Comparison of ENCODE assay signal across 8 cellular contexts in genomic region chr4:113316879-113317278, GRCh38.
DNase-seq lines count a peak whose midpoint lies in the region; ATAC-seq, FAIRE-seq and TF ChIP-seq lines count a peak whose summit lies in the region.

No MANE protein-coding gene starts in this region.

- peaks cover 7% of the 10 kb centered on the region for H3K4me1 Mint-ChIP-seq in endothelial cell (ENCODE audit: unreplicated experiment)

- H3K9ac ChIP-seq in HepG2 (ENCODE audit: insufficient read depth, low read depth, low read length): no peak overlapping the region

- H3K36me3 ChIP-seq in HepG2 (replicated peaks in 1 of 2; ENCODE audit: control insufficient read depth in 1 of 2, insufficient read depth in 2 of 2, low read length in 2 of 2) (no peaks in the 10 kb centered on the region; a peak in 1 of 5 replicates), small intestine (ENCODE audit: control insufficient read depth in 2 of 2, insufficient read depth in 2 of 2, low read length in 2 of 2) (no peaks in the 10 kb centered on the region)

- peak overlapping the region; percentile 58 for H3K27ac Mint-ChIP-seq in endothelial cell (ENCODE audit: unreplicated experiment)

- ATAC-seq in GM19467 (IDR thresholded peaks at IDR 0.05; ENCODE audit: unreplicated experiment) (peak; percentile 97), HG03432 (IDR thresholded peaks at IDR 0.05; ENCODE audit: unreplicated experiment) (peak; percentile 97), HepG2 (no peak)

- intact Hi-C loops in HepG2 (cut with micrococcal nuclease; ENCODE audit: unreplicated experiment): no loop called here

- in situ Hi-C loops in HepG2 (cut with HindIII; ENCODE audit: extremely low pct_ligation_motif_present, low pct_unique_long_range_greater_than_20kb): no loop called here

- H3K27me3 ChIP-seq in HepG2 (ENCODE audit: control insufficient read depth in 1 of 2, insufficient read depth in 2 of 2, low read length in 2 of 2) (no peaks in the 10 kb centered on the region; a peak in 1 of 5 replicates), small intestine (ENCODE audit: control insufficient read depth in 2 of 2, insufficient read depth in 2 of 2, low read length in 2 of 2) (no peaks in the 10 kb centered on the region)

- H3K4me3 ChIP-seq in HepG2 (replicated peaks in 1 of 3; ENCODE audit: insufficient read depth in 1 of 3, low read depth in 2 of 3, low read length in 3 of 3) (no peak overlapping the region), small intestine (ENCODE audit: low read depth in 1 of 2, low read length in 2 of 2) (no peak overlapping the region)

- TF ChIP-seq RAD21 in HepG2 (CRISPR knock-in tag; IDR thresholded peaks at IDR 0.05): no peak

- H3K4me1 ChIP-seq in HepG2 (ENCODE audit: insufficient read depth, low read length) (no peaks in the 10 kb centered on the region), small intestine (ENCODE audit: control insufficient read depth in 2 of 2, insufficient read depth in 1 of 2, low read depth in 1 of 2, low read length in 1 of 2) (no peaks in the 10 kb centered on the region)

- FAIRE-seq in GM12892 (lab: Jason Lieb, UNC) (peak; percentile 89), HepG2 (lab: Jason Lieb, UNC) (no peak), small intestine (lab: Jason Lieb, UNC) (no peak)

- TF ChIP-seq EP300 in HepG2 (IDR thresholded peaks at IDR 0.05; ENCODE audit: low read depth in 2 of 2, low read length in 2 of 2): no peak
- no peak for TF ChIP-seq EP300 in HepG2 (CRISPR knock-in tag; IDR thresholded peaks at IDR 0.05; ENCODE audit: borderline replicate concordance)

- no peak overlapping the region for H3K27ac ChIP-seq in HepG2 (ENCODE audit: extremely low read length, insufficient read depth, low read length)
- no peak overlapping the region for H3K27ac ChIP-seq in small intestine (ENCODE audit: low read depth in 1 of 2, low read length in 1 of 2)

- WGBS in HepG2 (ENCODE audit: low lambda C conversion rate): 76% methylated on average over 4 of the region's 4 CpGs
- WGBS in small intestine, 3 donors: 59 to 79% (median 74%) methylated on average over 4 of the region's 4 CpGs

- no TSS peak for BruUV-seq in HepG2 (replicated peaks; lab: Mats Ljungman, UMichigan)

- no peaks in the 10 kb centered on the region for H3K27me3 Mint-ChIP-seq in endothelial cell (ENCODE audit: unreplicated experiment)

- no peaks in the 10 kb centered on the region for H3K79me2 ChIP-seq in HepG2 (ENCODE audit: insufficient read depth, low read length)

- H3K4me2 ChIP-seq in HepG2 (ENCODE audit: low read depth, low read length): no peak overlapping the region

- H3K4me3 Mint-ChIP-seq in endothelial cell (ENCODE audit: unreplicated experiment): no peak overlapping the region

- no peak for TF ChIP-seq POLR2A in GM12892 (IDR thresholded peaks at IDR 0.05; ENCODE audit: low read depth, low read length)
- TF ChIP-seq POLR2A in HepG2 (IDR thresholded peaks at IDR 0.05; ENCODE audit: insufficient read depth in 1 of 2, low read depth in 2 of 2, low read length in 2 of 2): no peak

- DNase-seq in GM12892 (ENCODE audit: insufficient read length) (peak; percentile 20), endothelial cell (ENCODE audit: low spot score) (peak; percentile 25), NCI-H2081 (lab: John Stamatoyannopoulos, UW) (no peak), NCI-H1694 (lab: John Stamatoyannopoulos, UW) (no peak), HepG2 (ENCODE audit: low spot score) (no peak), small intestine (no peak)

- H3K36me3 Mint-ChIP-seq in endothelial cell (ENCODE audit: low read depth, unreplicated experiment): no peaks in the 10 kb centered on the region

- H3K9me3 ChIP-seq in HepG2 (ENCODE audit: low read length) (no peaks in the 10 kb centered on the region), small intestine (ENCODE audit: control insufficient read depth, low read depth) (no peaks in the 10 kb centered on the region)

- CTCF ChIA-PET in HepG2 (lab: Yijun Ruan, JAX; ENCODE audit: low intra/inter-chr PET ratio, low total read pairs): no interaction called here

- H3K9me3 Mint-ChIP-seq in endothelial cell (ENCODE audit: unreplicated experiment): no peaks in the 10 kb centered on the region

- POLR2A ChIA-PET in HepG2 (lab: Yijun Ruan, JAX): no interaction called here

- H4K20me1 ChIP-seq in HepG2 (ENCODE audit: insufficient read depth, low read length): no peaks in the 10 kb centered on the region

- TF ChIP-seq CTCF in endothelial cell (IDR thresholded peaks at IDR 0.05; ENCODE audit: unreplicated experiment): no peak
- TF ChIP-seq CTCF in HepG2 (CRISPR knock-in tag; IDR thresholded peaks at IDR 0.05): no peak

- no peak overlapping the region for H2AFZ ChIP-seq in HepG2 (ENCODE audit: low read length)

TF ChIP-seq in HepG2, 621 proteins besides CTCF, POLR2A, EP300 and RAD21:
- TF ChIP-seq ZBTB7B (CRISPR knock-in tag; IDR thresholded peaks at IDR 0.05) (no peak), HBP1 (CRISPR knock-in tag; IDR thresholded peaks at IDR 0.05; ENCODE audit: low read depth) (no peak), ZNF616 (CRISPR knock-in tag; IDR thresholded peaks at IDR 0.05; ENCODE audit: low read depth) (no peak), SATB2 (CRISPR knock-in tag; IDR thresholded peaks at IDR 0.05) (no peak), ZNF337 (CRISPR knock-in tag; IDR thresholded peaks at IDR 0.05; ENCODE audit: borderline replicate concordance, low read depth) (no peak), TCF7 (IDR thresholded peaks at IDR 0.05; ENCODE audit: low read depth) (no peak), SMAD3 (CRISPR knock-in tag; IDR thresholded peaks at IDR 0.05) (no peak), TSC22D2 (CRISPR knock-in tag; IDR thresholded peaks at IDR 0.05; ENCODE audit: borderline replicate concordance) (no peak), TP53 (CRISPR knock-in tag; conservative IDR thresholded peaks at IDR 0.05) (no peak), TOE1 (CRISPR knock-in tag; IDR thresholded peaks at IDR 0.05) (no peak), PLRG1 (conservative IDR thresholded peaks at IDR 0.05) (no peak), ZNF543 (CRISPR knock-in tag; IDR thresholded peaks at IDR 0.05) (no peak), ZNF614 (CRISPR knock-in tag; IDR thresholded peaks at IDR 0.05; ENCODE audit: borderline replicate concordance) (no peak)
- TF ChIP-seq, protein P1, sequence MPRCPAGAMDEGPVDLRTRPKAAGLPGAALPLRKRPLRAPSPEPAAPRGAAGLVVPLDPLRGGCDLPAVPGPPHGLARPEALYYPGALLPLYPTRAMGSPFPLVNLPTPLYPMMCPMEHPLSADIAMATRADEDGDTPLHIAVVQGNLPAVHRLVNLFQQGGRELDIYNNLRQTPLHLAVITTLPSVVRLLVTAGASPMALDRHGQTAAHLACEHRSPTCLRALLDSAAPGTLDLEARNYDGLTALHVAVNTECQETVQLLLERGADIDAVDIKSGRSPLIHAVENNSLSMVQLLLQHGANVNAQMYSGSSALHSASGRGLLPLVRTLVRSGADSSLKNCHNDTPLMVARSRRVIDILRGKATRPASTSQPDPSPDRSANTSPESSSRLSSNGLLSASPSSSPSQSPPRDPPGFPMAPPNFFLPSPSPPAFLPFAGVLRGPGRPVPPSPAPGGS (CRISPR knock-in tag; IDR thresholded peaks at IDR 0.05): no peak
- TF ChIP-seq, protein P2, sequence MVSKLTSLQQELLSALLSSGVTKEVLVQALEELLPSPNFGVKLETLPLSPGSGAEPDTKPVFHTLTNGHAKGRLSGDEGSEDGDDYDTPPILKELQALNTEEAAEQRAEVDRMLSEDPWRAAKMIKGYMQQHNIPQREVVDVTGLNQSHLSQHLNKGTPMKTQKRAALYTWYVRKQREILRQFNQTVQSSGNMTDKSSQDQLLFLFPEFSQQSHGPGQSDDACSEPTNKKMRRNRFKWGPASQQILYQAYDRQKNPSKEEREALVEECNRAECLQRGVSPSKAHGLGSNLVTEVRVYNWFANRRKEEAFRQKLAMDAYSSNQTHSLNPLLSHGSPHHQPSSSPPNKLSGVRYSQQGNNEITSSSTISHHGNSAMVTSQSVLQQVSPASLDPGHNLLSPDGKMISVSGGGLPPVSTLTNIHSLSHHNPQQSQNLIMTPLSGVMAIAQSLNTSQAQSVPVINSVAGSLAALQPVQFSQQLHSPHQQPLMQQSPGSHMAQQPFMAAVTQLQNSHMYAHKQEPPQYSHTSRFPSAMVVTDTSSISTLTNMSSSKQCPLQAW (CRISPR knock-in tag; IDR thresholded peaks at IDR 0.05): no peak

Comparison
In these comparisons a context has a peak if more than half of its experiments do, and no peak if none do; other contexts are left out.
1. DNase-seq: peak in GM12892 (single experiment) and endothelial cell (single experiment); none in NCI-H2081 (0 of 2), NCI-H1694 (single experiment), HepG2 (single experiment) and small intestine (single experiment).